ENCODE assay signal across 18 cellular contexts in the genomic region with DNA sequence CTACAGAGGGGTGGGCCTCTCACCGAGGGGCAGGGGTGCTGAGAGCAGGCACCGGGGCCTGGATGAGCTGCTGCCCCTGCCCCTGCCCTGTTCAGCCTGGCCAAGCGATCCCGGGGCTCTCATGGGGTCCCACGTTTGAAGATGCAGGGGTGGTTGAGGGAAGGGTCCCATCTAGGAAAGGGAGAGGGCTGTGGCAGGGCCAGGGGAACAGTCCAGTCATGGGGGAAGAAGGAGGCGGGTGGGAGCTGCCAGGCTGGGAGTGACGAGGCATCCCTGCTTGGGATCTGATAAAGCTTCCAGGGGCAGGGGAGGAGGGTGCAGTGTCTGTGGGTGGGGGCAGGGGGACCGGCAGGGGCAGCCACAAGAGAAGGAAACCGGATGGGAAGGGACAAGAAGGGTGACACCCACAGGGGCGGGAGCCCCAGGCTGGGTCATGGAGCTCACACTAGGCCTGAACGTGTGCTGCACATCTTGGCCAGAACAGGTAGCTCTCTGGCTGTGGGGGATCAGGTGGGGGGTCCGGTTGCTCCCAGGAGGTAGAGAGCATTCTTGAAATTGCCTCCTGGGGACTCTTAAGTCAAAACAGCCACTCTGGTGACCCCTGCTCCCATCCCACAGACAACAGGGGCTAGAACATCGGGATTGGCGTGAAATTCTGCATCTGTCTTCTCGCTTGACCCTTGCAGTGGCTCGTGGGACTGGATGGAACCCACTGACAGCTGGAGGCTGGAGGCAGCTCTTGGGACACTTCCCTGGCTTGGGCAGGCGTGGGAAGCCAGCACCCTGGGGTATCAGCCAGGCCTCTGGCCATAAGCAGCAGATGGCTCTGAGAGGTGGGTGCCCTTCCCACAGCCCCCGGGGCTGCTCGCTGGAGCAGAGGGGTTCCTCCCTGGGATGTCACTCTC. TPM values are rescaled to one million over a fixed set of nuclear protein-coding genes. Genes with fewer than 3 reads are reported as not detected.
"Had no signal": no experiment of that assay in that cellular context is flagged by ENCODE, and none has a peak within 500 bp of the region (broad histone marks: within the 10 kb centered on the region; RNA-seq: fewer than 3 reads in every experiment).

No MANE protein-coding gene starts in this region.

- DNase-seq: activated CD4-positive, alpha-beta T cell treated with anti-CD3 and anti-CD28 coated beads for 4 hours; activated CD8-positive, alpha-beta T cell treated with anti-CD3 and anti-CD28 coated beads for 36 hours; activated gamma-delta T cell; activated T-cell treated with anti-CD3 and anti-CD28 coated beads, Interleukin-2, amount 50 U/mL, for 4 hours; amygdala; brain microvascular endothelial cell; effector memory CD4-positive, alpha-beta T cell; islet precursor cell; stimulated activated CD4-positive, alpha-beta T cell treated with anti-CD3 and anti-CD28 coated beads, Interleukin-12 subunit alpha, Interleukin-12 subunit beta, amount 100 ng/mL, for 4 hours; stimulated activated CD4-positive, alpha-beta T cell treated with anti-CD3 and anti-CD28 coated beads, Interleukin-2, amount 100 ng/mL, for 24 hours; stomach; testis had no signal

- H3K9me3 ChIP-seq: stomach, testis, upper lobe of left lung had no signal

- H3K4me1 ChIP-seq: upper lobe of left lung had no signal

- H3K27me3 ChIP-seq: brain microvascular endothelial cell, testis had no signal

- H3K36me3 ChIP-seq: brain microvascular endothelial cell, stomach, upper lobe of left lung had no signal

- H3K27ac ChIP-seq: brain microvascular endothelial cell, stomach, testis, upper lobe of left lung had no signal

- H3K4me3 ChIP-seq: lung, stomach, testis, upper lobe of left lung had no signal

RNA-seq across cellular contexts. Expression of a gene that starts 58.0 kb away (rescaled TPM):
- total RNA-seq: activated CD8-positive, alpha-beta T cell treated with anti-CD3 and anti-CD28 coated beads for 36 hours; activated naive CD4-positive, alpha-beta T cell treated with anti-CD3 and anti-CD28 coated beads, Interleukin-2, amount 50 U/mL, for 72 hours; activated T-cell treated with anti-CD3 and anti-CD28 coated beads, Interleukin-2, amount 50 U/mL, for 4 hours; frontal cortex; neural crest cell; osteocyte had no signal
